ENCODE assay signal across 18 cellular contexts in genomic region chr12:51938744-51939143, GRCh38. TPM values are rescaled to one million over a fixed set of nuclear protein-coding genes. Genes with fewer than 3 reads are reported as not detected.
"Had no signal": no experiment of that assay in that cellular context is flagged by ENCODE, and none has a peak within 500 bp of the region (broad histone marks: within the 10 kb centered on the region; RNA-seq: fewer than 3 reads in every experiment).

No MANE protein-coding gene starts in this region.

- H3K27ac ChIP-seq: breast epithelium, esophagus muscularis mucosa, neutrophil, thyroid gland had no signal

- DNase-seq: activated CD4-positive, alpha-beta T cell treated with anti-CD3 and anti-CD28 coated beads, Interleukin-2, amount 50 U/mL, for 1 hour; activated naive CD4-positive, alpha-beta T cell treated with anti-CD3 and anti-CD28 coated beads for 36 hours; activated naive CD8-positive, alpha-beta T cell treated with anti-CD3 and anti-CD28 coated beads, Interleukin-2, amount 50 U/mL, for 24 hours; aorta; immature natural killer cell; naive thymus-derived CD8-positive, alpha-beta T cell; SW 1271; thyroid gland had no signal

- ATAC-seq: activated naive CD8-positive, alpha-beta T cell treated with anti-CD3 and anti-CD28 coated beads, Interleukin-2, amount 50 U/mL, for 24 hours; naive thymus-derived CD8-positive, alpha-beta T cell; stimulated activated effector memory CD8-positive, alpha-beta T cell treated with anti-CD3 and anti-CD28 coated beads, Interleukin-12 subunit alpha, Interleukin-12 subunit beta, amount 100 ng/mL, for 72 hours had no signal

- H3K4me3 ChIP-seq: breast epithelium, esophagus muscularis mucosa, thyroid gland had no signal

- H3K4me1 ChIP-seq: breast epithelium had no signal

- H3K27me3 ChIP-seq: breast epithelium, neutrophil, thyroid gland had no signal

- H3K36me3 ChIP-seq: breast epithelium, esophagus muscularis mucosa, neutrophil, thyroid gland had no signal

- H3K9me3 ChIP-seq: breast epithelium, neutrophil, thyroid gland had no signal

RNA-seq across cellular contexts. Expression of gene ACVRL1, which starts 31.4 kb away (rescaled TPM):
- total RNA-seq: activated CD8-positive, alpha-beta memory T cell treated with anti-CD3 and anti-CD28 coated beads for 36 hours; activated naive CD4-positive, alpha-beta T cell treated with anti-CD3 and anti-CD28 coated beads for 36 hours; activated T-helper 2 cell treated with anti-CD3 and anti-CD28 coated beads, Interferon-gamma antibody, Interleukin-2, Interleukin-4, amounts not matched to agents 10 μg/mL and 5 μg/mL and 100 μg/mL, durations not matched to agents 14 hours and 24 hours and 36 hours; naive thymus-derived CD8-positive, alpha-beta T cell had no signal
- polyA plus RNA-seq: naive thymus-derived CD8-positive, alpha-beta T cell had no signal

RNA-seq across cellular contexts. Expression of gene ANKRD33, which starts 50.8 kb away (rescaled TPM):
- total RNA-seq: activated CD8-positive, alpha-beta memory T cell treated with anti-CD3 and anti-CD28 coated beads for 36 hours; activated naive CD4-positive, alpha-beta T cell treated with anti-CD3 and anti-CD28 coated beads for 36 hours; activated T-helper 2 cell treated with anti-CD3 and anti-CD28 coated beads, Interferon-gamma antibody, Interleukin-2, Interleukin-4, amounts not matched to agents 10 μg/mL and 5 μg/mL and 100 μg/mL, durations not matched to agents 14 hours and 24 hours and 36 hours; breast epithelium; chondrocyte; esophagus muscularis mucosa; fibroblast of villous mesenchyme; mucosa of gallbladder; naive thymus-derived CD8-positive, alpha-beta T cell; renal cortical epithelial cell; thyroid gland had no signal
- polyA plus RNA-seq: aorta; immature natural killer cell; naive thymus-derived CD8-positive, alpha-beta T cell had no signal
